2 cellular contexts compared by ENCODE assay signal in the genomic region with DNA sequence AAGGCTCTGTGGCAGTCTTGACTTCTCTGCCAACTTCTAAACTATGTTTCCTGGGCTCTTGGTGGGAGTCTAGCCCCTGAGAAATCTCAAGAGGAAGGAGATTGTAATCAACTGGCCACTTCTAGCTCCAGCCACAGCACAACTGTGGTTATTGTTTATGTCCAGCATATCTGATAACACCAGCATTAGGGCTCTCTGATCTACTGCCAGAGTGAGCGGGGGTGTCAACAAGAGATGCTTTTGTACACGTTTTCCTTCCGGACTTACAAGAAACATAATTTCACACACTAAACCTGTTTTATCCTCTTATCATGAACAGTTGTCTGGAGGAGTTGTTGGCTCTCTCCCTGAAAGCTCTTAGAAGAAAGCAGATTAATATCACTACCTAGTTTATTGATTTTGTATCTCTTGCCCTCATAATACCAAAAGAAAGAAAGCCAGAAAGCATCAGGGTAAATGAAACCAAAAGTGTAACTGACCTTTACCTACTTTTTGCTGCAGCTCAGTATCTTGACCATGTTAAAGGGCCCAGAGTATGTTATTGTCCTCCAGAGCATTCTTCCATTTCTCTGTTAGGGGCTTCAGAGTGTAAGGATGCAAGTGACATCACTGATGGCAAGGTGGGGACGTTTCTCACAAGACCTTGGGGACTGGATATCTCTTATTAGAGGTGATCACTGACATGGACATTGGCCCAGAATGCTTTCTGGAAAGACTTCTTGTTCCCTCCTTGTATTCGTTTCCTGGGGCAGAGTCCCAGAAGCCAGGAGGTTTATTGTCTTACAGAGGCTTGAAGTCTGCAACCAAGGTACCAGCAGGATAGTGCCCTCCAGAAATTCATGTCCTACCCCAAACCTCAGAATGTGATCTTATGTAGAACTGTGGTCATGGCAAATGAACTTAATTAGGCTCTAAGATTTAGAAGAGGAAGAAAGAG.
TF ChIP-seq lines count a peak whose summit lies in the region.

No MANE protein-coding gene starts in this region.

TF ChIP-seq in HCT116, 20 proteins besides CTCF, POLR2A, EP300 and RAD21 (continued from another document):
- TF ChIP-seq, protein P1, sequence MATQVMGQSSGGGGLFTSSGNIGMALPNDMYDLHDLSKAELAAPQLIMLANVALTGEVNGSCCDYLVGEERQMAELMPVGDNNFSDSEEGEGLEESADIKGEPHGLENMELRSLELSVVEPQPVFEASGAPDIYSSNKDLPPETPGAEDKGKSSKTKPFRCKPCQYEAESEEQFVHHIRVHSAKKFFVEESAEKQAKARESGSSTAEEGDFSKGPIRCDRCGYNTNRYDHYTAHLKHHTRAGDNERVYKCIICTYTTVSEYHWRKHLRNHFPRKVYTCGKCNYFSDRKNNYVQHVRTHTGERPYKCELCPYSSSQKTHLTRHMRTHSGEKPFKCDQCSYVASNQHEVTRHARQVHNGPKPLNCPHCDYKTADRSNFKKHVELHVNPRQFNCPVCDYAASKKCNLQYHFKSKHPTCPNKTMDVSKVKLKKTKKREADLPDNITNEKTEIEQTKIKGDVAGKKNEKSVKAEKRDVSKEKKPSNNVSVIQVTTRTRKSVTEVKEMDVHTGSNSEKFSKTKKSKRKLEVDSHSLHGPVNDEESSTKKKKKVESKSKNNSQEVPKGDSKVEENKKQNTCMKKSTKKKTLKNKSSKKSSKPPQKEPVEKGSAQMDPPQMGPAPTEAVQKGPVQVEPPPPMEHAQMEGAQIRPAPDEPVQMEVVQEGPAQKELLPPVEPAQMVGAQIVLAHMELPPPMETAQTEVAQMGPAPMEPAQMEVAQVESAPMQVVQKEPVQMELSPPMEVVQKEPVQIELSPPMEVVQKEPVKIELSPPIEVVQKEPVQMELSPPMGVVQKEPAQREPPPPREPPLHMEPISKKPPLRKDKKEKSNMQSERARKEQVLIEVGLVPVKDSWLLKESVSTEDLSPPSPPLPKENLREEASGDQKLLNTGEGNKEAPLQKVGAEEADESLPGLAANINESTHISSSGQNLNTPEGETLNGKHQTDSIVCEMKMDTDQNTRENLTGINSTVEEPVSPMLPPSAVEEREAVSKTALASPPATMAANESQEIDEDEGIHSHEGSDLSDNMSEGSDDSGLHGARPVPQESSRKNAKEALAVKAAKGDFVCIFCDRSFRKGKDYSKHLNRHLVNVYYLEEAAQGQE (IDR thresholded peaks at IDR 0.05; ENCODE audit: low read depth): no peak
- TF ChIP-seq CBX3 (IDR thresholded peaks at IDR 0.05; ENCODE audit: low read depth) (no peak), POLR2AphosphoS5 (IDR thresholded peaks at IDR 0.05; ENCODE audit: low read depth, low read length) (no peak), FOSL1 (IDR thresholded peaks at IDR 0.05; ENCODE audit: low read depth) (no peak), EZH2 (IDR thresholded peaks at IDR 0.05) (no peak), EZH2phosphoT487 (IDR thresholded peaks at IDR 0.05; ENCODE audit: borderline replicate concordance) (no peak), CEBPB (IDR thresholded peaks at IDR 0.05; ENCODE audit: low read depth) (no peak)
- TF ChIP-seq, protein P2, sequence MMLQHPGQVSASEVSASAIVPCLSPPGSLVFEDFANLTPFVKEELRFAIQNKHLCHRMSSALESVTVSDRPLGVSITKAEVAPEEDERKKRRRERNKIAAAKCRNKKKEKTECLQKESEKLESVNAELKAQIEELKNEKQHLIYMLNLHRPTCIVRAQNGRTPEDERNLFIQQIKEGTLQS (IDR thresholded peaks at IDR 0.05): no peak

TF ChIP-seq in PFSK-1, 5 proteins besides CTCF, POLR2A, EP300 and RAD21:
- TF ChIP-seq, protein P1 (IDR thresholded peaks at IDR 0.05; ENCODE audit: insufficient read depth in 1 of 2, low read depth in 2 of 2, low read length in 2 of 2): no peak
- peak; percentile 17 for TF ChIP-seq FOXP2 (optimal IDR thresholded peaks at IDR 0.05; ENCODE audit: borderline replicate concordance, extremely low read depth, extremely low read length, insufficient read depth)
- no peak for TF ChIP-seq TAF1 (IDR thresholded peaks at IDR 0.05; ENCODE audit: borderline replicate concordance, insufficient read depth, low read length)
- no peak for TF ChIP-seq SIN3A (IDR thresholded peaks at IDR 0.05; ENCODE audit: borderline replicate concordance, insufficient read depth, low read length)
- TF ChIP-seq POLR2AphosphoS5 (IDR thresholded peaks at IDR 0.05; ENCODE audit: low read depth, low read length): no peak
